ENCODE assay signal across 1 cellular context in genomic region chr9:137129456-137130175, GRCh38.
TF ChIP-seq lines count a peak whose summit lies in the region.

No MANE protein-coding gene starts in this region.

TF ChIP-seq in A549, 52 proteins besides CTCF, POLR2A, EP300 and RAD21 (continued from another document):
- TF ChIP-seq HMGXB4 (CRISPR knock-in tag; IDR thresholded peaks at IDR 0.05; ENCODE audit: borderline replicate concordance) (no peak; the same call in 1 of the 2 replicates), HOXA7 (CRISPR knock-in tag; IDR thresholded peaks at IDR 0.05) (no peak), KDM5A (IDR thresholded peaks at IDR 0.05) (peak; percentile 41; the same call in 1 of the 2 replicates), EHF (CRISPR knock-in tag; IDR thresholded peaks at IDR 0.05) (no peak), BHLHE40 (IDR thresholded peaks at IDR 0.05; ENCODE audit: low read depth, low read length) (no peak), BCL3 (IDR thresholded peaks at IDR 0.05) (peak; percentile 73; the same call in 1 of the 3 replicates), RARB (CRISPR knock-in tag; IDR thresholded peaks at IDR 0.05) (no peak), NFE2L2 (conservative IDR thresholded peaks at IDR 0.05; ENCODE audit: low read length) (no peak), FOSL2 (IDR thresholded peaks at IDR 0.05) (no peak), FOSL2 (CRISPR knock-in tag; IDR thresholded peaks at IDR 0.05) (no peak), SMC3 (IDR thresholded peaks at IDR 0.05) (no peak), HES2 (IDR thresholded peaks at IDR 0.05) (no peak), ELK1 (IDR thresholded peaks at IDR 0.05; ENCODE audit: low read depth, low read length) (no peak), PHF8 (IDR thresholded peaks at IDR 0.05; ENCODE audit: borderline replicate concordance, low read depth) (peak; percentile 76; the same call in 1 of the 2 replicates), ATOH8 (CRISPR knock-in tag; IDR thresholded peaks at IDR 0.05; ENCODE audit: low read depth) (no peak), USF2 (IDR thresholded peaks at IDR 0.05) (no peak), POLR2AphosphoS2 (conservative IDR thresholded peaks at IDR 0.05; ENCODE audit: low read length) (no peak), E2F6 (IDR thresholded peaks at IDR 0.05; ENCODE audit: borderline replicate concordance, low read depth) (0 out of 2 replicates have a peak, but pooled peaks have one; percentile 32), HEYL (CRISPR knock-in tag; IDR thresholded peaks at IDR 0.05) (no peak), TP53 (CRISPR knock-in tag; IDR thresholded peaks at IDR 0.05) (no peak), REST (IDR thresholded peaks at IDR 0.05) (no peak), CBX2 (IDR thresholded peaks at IDR 0.05; ENCODE audit: borderline replicate concordance, low read depth) (no peak), MAZ (IDR thresholded peaks at IDR 0.05; ENCODE audit: borderline replicate concordance, low read depth, low read length) (no peak), EHMT2 (IDR thresholded peaks at IDR 0.05; ENCODE audit: low read depth) (no peak), ZFP36 (IDR thresholded peaks at IDR 0.05; ENCODE audit: borderline replicate concordance, partially characterized antibody) (no peak), CHD4 (IDR thresholded peaks at IDR 0.05; ENCODE audit: borderline replicate concordance) (no peak), NR3C1 (IDR thresholded peaks at IDR 0.05) (no peak), CEBPB (IDR thresholded peaks at IDR 0.05) (no peak), JUN (IDR thresholded peaks at IDR 0.05) (peak; percentile 59 to 82; a peak in 4 of 5 replicates), KDM1A (IDR thresholded peaks at IDR 0.05; ENCODE audit: low read depth) (no peak), ZSCAN20 (CRISPR knock-in tag; IDR thresholded peaks at IDR 0.05) (no peak), FOXS1 (CRISPR knock-in tag; IDR thresholded peaks at IDR 0.05) (no peak), ZC3H11A (IDR thresholded peaks at IDR 0.05) (no peak), NPAS2 (CRISPR knock-in tag; IDR thresholded peaks at IDR 0.05; ENCODE audit: borderline replicate concordance) (no peak), RCOR1 (IDR thresholded peaks at IDR 0.05; ENCODE audit: low read depth, low read length) (no peak), CBX8 (IDR thresholded peaks at IDR 0.05) (no peak), HOXB13 (CRISPR knock-in tag; IDR thresholded peaks at IDR 0.05; ENCODE audit: low read depth) (no peak), CHD2 (IDR thresholded peaks at IDR 0.05; ENCODE audit: low read length, partially characterized antibody) (no peak), HOXB5 (CRISPR knock-in tag; IDR thresholded peaks at IDR 0.05) (no peak), MYC (IDR thresholded peaks at IDR 0.05; ENCODE audit: borderline replicate concordance, low read length) (0 out of 2 replicates have a peak, but pooled peaks have one; percentile 22), ESRRA (IDR thresholded peaks at IDR 0.05; ENCODE audit: borderline replicate concordance, low read length) (no peak), MAX (IDR thresholded peaks at IDR 0.05) (peak; percentile 82)
